ENCODE assay signal across 21 cellular contexts in the genomic region with DNA sequence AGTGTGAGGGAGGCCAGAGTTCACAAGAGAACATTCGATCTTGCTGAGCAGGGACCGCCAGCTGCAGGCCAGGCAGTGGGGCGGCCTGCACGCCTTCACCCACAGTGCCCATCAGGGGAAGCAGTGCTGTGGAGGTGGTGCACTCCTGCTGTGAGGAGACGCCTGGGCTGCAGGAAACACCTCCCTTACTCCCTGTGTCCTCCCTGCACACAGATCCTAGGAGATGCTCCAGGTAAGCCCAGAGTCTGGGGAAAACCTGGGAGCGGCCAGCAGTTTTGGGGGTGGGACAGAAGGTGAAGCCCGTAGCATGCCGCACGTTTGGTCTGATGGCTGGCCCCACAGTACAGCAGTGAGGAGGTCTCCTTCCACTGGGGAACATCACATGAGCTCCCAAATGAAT.
"Had no signal": no experiment of that assay in that cellular context is flagged by ENCODE, and none has a peak within 500 bp of the region (broad histone marks: within the 10 kb centered on the region; RNA-seq: fewer than 3 reads in every experiment).

No MANE protein-coding gene starts in this region.

- H3K9ac ChIP-seq: SK-N-SH had no signal

- ATAC-seq: Panc1, PC-3 had no signal

- H3K4me3 ChIP-seq: MG63 had no signal

- DNase-seq: IMR-90, Karpas-422, KG1, MG63, NCI-H1092 treated with DMSO at 0.1 percent for 48 hours, NCI-H1436, NCI-H187, NCI-H2029, NCI-H2081 treated with DMSO at 0.1 percent for 48 hours, NCI-H2171, NCI-H226, NCI-H446, NCI-H510A, NCI-H524 treated with DMSO at 0.1 percent for 48 hours, NCI-H69, NCI-H774, PC-3, SHP77, SK-N-SH had no signal

- H3K9me3 ChIP-seq: MG63, SK-N-SH had no signal

- H3K36me3 ChIP-seq: MG63 had no signal

- H3K27ac ChIP-seq: RWPE1 had no signal

- H3K27me3 ChIP-seq: MG63 had no signal
